In genomic region chr1:213622365-213623087, GRCh38 we compare ENCODE assay signal across 10 cellular contexts.
A peak's percentile ranks its signal among the peaks of the same experiment; 100 is the strongest.
DNase-seq lines count a peak whose midpoint lies in the region; ATAC-seq and TF ChIP-seq lines count a peak whose summit lies in the region.
"Had no signal": no experiment of that assay in that cellular context is flagged by ENCODE, and none has a peak within 500 bp of the region (broad histone marks: within the 10 kb centered on the region; RNA-seq: fewer than 3 reads in every experiment).

No MANE protein-coding gene starts in this region.

- H3K27me3 Mint-ChIP-seq in activated CD8-positive, alpha-beta T cell treated with anti-CD3 and anti-CD28 coated beads for 36 hours = peaks cover 7% of the 10 kb centered on the region
- H3K27me3 Mint-ChIP-seq: progenitor cell of endocrine pancreas had no signal

- ATAC-seq in DND-41 (ENCODE audit: insufficient read depth, low read depth) (peak; percentile 71), GM19395 (IDR thresholded peaks at IDR 0.05; ENCODE audit: unreplicated experiment) (peak; percentile 76), HG03103 (IDR thresholded peaks at IDR 0.05; ENCODE audit: low read depth, unreplicated experiment) (peak; percentile 85)
- peak; percentile 65 for ATAC-seq in activated CD8-positive, alpha-beta T cell treated with anti-CD3 and anti-CD28 coated beads for 36 hours

- H3K27ac ChIP-seq in DND-41 (ENCODE audit: low read length) = no peak overlapping the region
- H3K27ac ChIP-seq in uterus = no peak overlapping the region

- no peaks in the 10 kb centered on the region for H3K9me3 Mint-ChIP-seq in activated CD8-positive, alpha-beta T cell treated with anti-CD3 and anti-CD28 coated beads for 36 hours

- no peak overlapping the region for H3K4me2 ChIP-seq in DND-41 (ENCODE audit: insufficient read depth, low read length)

- no peaks in the 10 kb centered on the region for H3K36me3 Mint-ChIP-seq in activated CD8-positive, alpha-beta T cell treated with anti-CD3 and anti-CD28 coated beads for 36 hours (ENCODE audit: low read depth)
- H3K36me3 Mint-ChIP-seq: CD14-positive monocyte had no signal

- no peaks in the 10 kb centered on the region for H3K79me2 ChIP-seq in DND-41 (ENCODE audit: insufficient read depth, low read length)

- TF ChIP-seq CTCF in DND-41 (IDR thresholded peaks at IDR 0.05; ENCODE audit: borderline replicate concordance, extremely low read depth, low read length, poor library complexity, severe bottlenecking) (no peak), uterus (IDR thresholded peaks at IDR 0.05) (no peak)
- TF ChIP-seq CTCF in activated CD8-positive, alpha-beta T cell treated with anti-CD3 and anti-CD28 coated beads for 36 hours (IDR thresholded peaks at IDR 0.05) = no peak

- intact Hi-C loops in activated CD8-positive, alpha-beta T cell treated with anti-CD3 and anti-CD28 coated beads for 36 hours (cut with micrococcal nuclease) = no loop called here
- intact Hi-C loops in uterus (cut with DNase I; ENCODE audit: low total_unique reads) = no loop called here

- TF ChIP-seq POLR2A in uterus (IDR thresholded peaks at IDR 0.05) = no peak

- H3K27me3 ChIP-seq in DND-41 (ENCODE audit: insufficient read depth, low read length, poor library complexity) (peaks cover 3% of the 10 kb centered on the region), uterus (no peaks in the 10 kb centered on the region)

- H3K9me3 ChIP-seq in DND-41 (ENCODE audit: insufficient read depth, low read length, severe bottlenecking) (no peaks in the 10 kb centered on the region), uterus (peaks cover 0 to 2% of the 10 kb centered on the region in 2 donors)

- CTCF ChIA-PET in activated CD8-positive, alpha-beta T cell treated with anti-CD3 and anti-CD28 coated beads for 36 hours (lab: Charles Lee) = no interaction called here
- CTCF ChIA-PET in HEK293T (lab: Yijun Ruan, JAX) = no interaction called here

- H3K36me3 ChIP-seq in DND-41 (ENCODE audit: insufficient read depth, low read length) = no peaks in the 10 kb centered on the region
- H3K36me3 ChIP-seq in uterus = no peaks in the 10 kb centered on the region

- peaks cover 6% of the 10 kb centered on the region for H3K4me1 Mint-ChIP-seq in activated CD8-positive, alpha-beta T cell treated with anti-CD3 and anti-CD28 coated beads for 36 hours (ENCODE audit: low read depth)
- H3K4me1 Mint-ChIP-seq: CD14-positive monocyte had no signal

- H3K4me1 ChIP-seq in DND-41 (ENCODE audit: insufficient read depth, low read length) = no peaks in the 10 kb centered on the region
- H3K4me1 ChIP-seq in uterus = no peaks in the 10 kb centered on the region

- no peak overlapping the region for H2AFZ ChIP-seq in DND-41 (ENCODE audit: low read depth, low read length)

- DNase-seq in DND-41 (peak; percentile 6), uterus (no peak), SK-N-DZ (ENCODE audit: low spot score) (no peak), HEK293T (ENCODE audit: extremely low spot score) (no peak), ecto neural progenitor cell (ENCODE audit: low spot score) (no peak)
- peak; percentile 40 for DNase-seq in activated CD8-positive, alpha-beta T cell treated with anti-CD3 and anti-CD28 coated beads for 36 hours

- H3K4me3 ChIP-seq in DND-41 (ENCODE audit: low read depth in 1 of 2, low read length in 2 of 2) (no peak overlapping the region), uterus (no peak overlapping the region)

- H3K9ac ChIP-seq in DND-41 (ENCODE audit: low read depth, low read length) = no peak overlapping the region

- H3K27ac Mint-ChIP-seq in activated CD8-positive, alpha-beta T cell treated with anti-CD3 and anti-CD28 coated beads for 36 hours = no peak overlapping the region
- H3K27ac Mint-ChIP-seq: CD14-positive monocyte, progenitor cell of endocrine pancreas had no signal

- H3K4me3 Mint-ChIP-seq in activated CD8-positive, alpha-beta T cell treated with anti-CD3 and anti-CD28 coated beads for 36 hours = no peak overlapping the region
- H3K4me3 Mint-ChIP-seq: CD14-positive monocyte had no signal

- POLR2A ChIA-PET in activated CD8-positive, alpha-beta T cell treated with anti-CD3 and anti-CD28 coated beads for 36 hours (lab: Charles Lee) = no interaction called here
- POLR2A ChIA-PET in HEK293T (lab: Yijun Ruan, JAX) = no interaction called here

- no peaks in the 10 kb centered on the region for H4K20me1 ChIP-seq in DND-41 (ENCODE audit: insufficient read depth, low read length)

TF ChIP-seq in HEK293T, 16 proteins besides CTCF, POLR2A, EP300 and RAD21:
- TF ChIP-seq ZNF384 (IDR thresholded peaks at IDR 0.05) = no peak
- no peak for TF ChIP-seq BHLHE40 (IDR thresholded peaks at IDR 0.05; ENCODE audit: borderline replicate concordance)
- TF ChIP-seq SP1 (IDR thresholded peaks at IDR 0.05) = no peak
- TF ChIP-seq ARNT (IDR thresholded peaks at IDR 0.05) = no peak
- TF ChIP-seq LEF1 (IDR thresholded peaks at IDR 0.05; ENCODE audit: borderline replicate concordance) = no peak
- no peak for TF ChIP-seq SUZ12 (IDR thresholded peaks at IDR 0.05)
- no peak for TF ChIP-seq FOXK2 (IDR thresholded peaks at IDR 0.05)
- TF ChIP-seq FOXA1 (IDR thresholded peaks at IDR 0.05) = no peak
- no peak for TF ChIP-seq ELF4 (IDR thresholded peaks at IDR 0.05)
- no peak for TF ChIP-seq CTBP1 (IDR thresholded peaks at IDR 0.05; ENCODE audit: borderline replicate concordance)
- no peak for TF ChIP-seq NFRKB (IDR thresholded peaks at IDR 0.05)
- no peak for TF ChIP-seq TARDBP (IDR thresholded peaks at IDR 0.05)

Comparison
In these comparisons a context has a peak if more than half of its experiments do, and no peak if none do; other contexts are left out.
1. DNase-seq: peak in DND-41 (single experiment) and activated CD8-positive, alpha-beta T cell treated with anti-CD3 and anti-CD28 coated beads for 36 hours (single experiment); none in uterus (0 of 2), SK-N-DZ (single experiment), HEK293T (single experiment) and ecto neural progenitor cell (single experiment).
2. Peak in every context shown above with its lines, with median percentiles within 50 percentile points of each other: ATAC-seq.